8 cellular contexts compared by ENCODE assay signal in genomic region chr12:67271976-67272375, GRCh38. TPM values are rescaled to one million over a fixed set of nuclear protein-coding genes. Genes with fewer than 3 reads are reported as not detected.
DNase-seq lines count a peak whose midpoint lies in the region; ATAC-seq and TF ChIP-seq lines count a peak whose summit lies in the region.
"Had no signal": no experiment of that assay in that cellular context is flagged by ENCODE, and none has a peak within 500 bp of the region (broad histone marks: within the 10 kb centered on the region; RNA-seq: fewer than 3 reads in every experiment).

No MANE protein-coding gene starts in this region.

- no peaks in the 10 kb centered on the region for H3K27me3 ChIP-seq in DND-41 (ENCODE audit: insufficient read depth, low read length, poor library complexity)
- no peaks in the 10 kb centered on the region for H3K27me3 ChIP-seq in Karpas-422 (ENCODE audit: low read length)
- H3K27me3 ChIP-seq in neural progenitor cell: no peaks in the 10 kb centered on the region

- H3K4me2 ChIP-seq in DND-41 (ENCODE audit: insufficient read depth, low read length): peak overlapping the region; percentile 81
- peak overlapping the region; percentile 95 for H3K4me2 ChIP-seq in Karpas-422 (ENCODE audit: low read depth, low read length, poor library complexity, severe bottlenecking)
- peak overlapping the region; percentile 90 for H3K4me2 ChIP-seq in neural progenitor cell

- H3K79me2 ChIP-seq in DND-41 (ENCODE audit: insufficient read depth, low read length) (peaks cover 85% of the 10 kb centered on the region), Karpas-422 (ENCODE audit: low read length) (peaks cover 78% of the 10 kb centered on the region), neural progenitor cell (ENCODE audit: low read depth) (peaks cover 74% of the 10 kb centered on the region)

- H3F3A ChIP-seq in neural progenitor cell (ENCODE audit: low read depth): peaks cover 10% of the 10 kb centered on the region

- no peaks in the 10 kb centered on the region for H3K9me3 ChIP-seq in DND-41 (ENCODE audit: insufficient read depth, low read length, severe bottlenecking)
- H3K9me3 ChIP-seq in Karpas-422 (ENCODE audit: low read length): no peaks in the 10 kb centered on the region
- H3K9me3 ChIP-seq in neural progenitor cell (ENCODE audit: low read depth): no peaks in the 10 kb centered on the region

- H3K4me3 Mint-ChIP-seq in chondrocyte (ENCODE audit: unreplicated experiment) (no peak overlapping the region), neural progenitor cell (no peak overlapping the region)

- H3K9me3 Mint-ChIP-seq in chondrocyte (ENCODE audit: low read depth) (no peaks in the 10 kb centered on the region), neural progenitor cell (no peaks in the 10 kb centered on the region)

- H4K20me1 ChIP-seq in DND-41 (ENCODE audit: insufficient read depth, low read length) (peaks cover 68% of the 10 kb centered on the region), Karpas-422 (ENCODE audit: insufficient read depth, low read depth, low read length) (peaks cover 39% of the 10 kb centered on the region), neural progenitor cell (ENCODE audit: low read depth) (peaks cover 72% of the 10 kb centered on the region)

- H2AFZ ChIP-seq in DND-41 (ENCODE audit: low read depth, low read length) (no peak overlapping the region), Karpas-422 (ENCODE audit: low read length) (no peak overlapping the region), neural progenitor cell (replicated peaks) (no peak overlapping the region)

- no peaks in the 10 kb centered on the region for H3K36me3 Mint-ChIP-seq in chondrocyte (ENCODE audit: low read depth)
- peaks cover 23% of the 10 kb centered on the region for H3K36me3 Mint-ChIP-seq in neural progenitor cell

- H3K4me1 Mint-ChIP-seq in chondrocyte (ENCODE audit: low read depth) (peaks cover 67% of the 10 kb centered on the region), neural progenitor cell (peaks cover 21% of the 10 kb centered on the region)

- no peak for ATAC-seq in DND-41 (ENCODE audit: insufficient read depth, low read depth)
- ATAC-seq in activated CD4-positive, CD25-positive, alpha-beta regulatory T cell treated with anti-CD3 and anti-CD28 coated beads, Interleukin-2, amount 50 U/mL, for 24 hours: no peak

- H3K27ac Mint-ChIP-seq in chondrocyte (ENCODE audit: unreplicated experiment) (peak overlapping the region; percentile 100), neural progenitor cell (no peak overlapping the region)

- H3K4me1 ChIP-seq in DND-41 (ENCODE audit: insufficient read depth, low read length) (peaks cover 38% of the 10 kb centered on the region), Karpas-422 (ENCODE audit: low read length) (peaks cover 45% of the 10 kb centered on the region), neural progenitor cell (peaks cover 26% of the 10 kb centered on the region)

- H3K27ac ChIP-seq in DND-41 (ENCODE audit: low read length): no peak overlapping the region
- H3K27ac ChIP-seq in Karpas-422 (ENCODE audit: low read length): no peak overlapping the region
- H3K27ac ChIP-seq in neural progenitor cell: no peak overlapping the region

- TF ChIP-seq CTCF in DND-41 (IDR thresholded peaks at IDR 0.05; ENCODE audit: borderline replicate concordance, extremely low read depth, low read length, poor library complexity, severe bottlenecking) (no peak), chondrocyte (IDR thresholded peaks at IDR 0.05) (no peak), neural progenitor cell (IDR thresholded peaks at IDR 0.05) (no peak)

- H3K27me3 Mint-ChIP-seq in chondrocyte (ENCODE audit: low read depth): no peaks in the 10 kb centered on the region
- peaks cover 3% of the 10 kb centered on the region for H3K27me3 Mint-ChIP-seq in neural progenitor cell (ENCODE audit: insufficient read depth, low read depth)

- DNase-seq in DND-41 (no peak), Karpas-422 (no peak), chondrocyte (ENCODE audit: low spot score) (no peak), neural progenitor cell (ENCODE audit: low spot score) (no peak), NCI-H1105 (lab: John Stamatoyannopoulos, UW) (no peak), mesenteric fat pad (ENCODE audit: low spot score) (no peak)
- DNase-seq: SIG-M5 had no signal

- peak overlapping the region; percentile 98; the same call in 1 of the 2 replicates for H3K9ac ChIP-seq in DND-41 (ENCODE audit: low read depth, low read length)
- 0 out of 2 replicates have a peak overlapping the region, but pooled peaks have one; percentile 98 for H3K9ac ChIP-seq in Karpas-422 (ENCODE audit: low read length)
- no peak overlapping the region for H3K9ac ChIP-seq in neural progenitor cell

- H3K4me3 ChIP-seq in DND-41 (ENCODE audit: low read depth in 1 of 2, low read length in 2 of 2) (peak overlapping the region in 1 of 2 experiments; percentile 34; a peak in 1 of 4 replicates), Karpas-422 (ENCODE audit: low read length) (peak overlapping the region; percentile 96), neural progenitor cell (peak overlapping the region; percentile 91)

- H3K9me2 ChIP-seq in Karpas-422 (replicated peaks; ENCODE audit: insufficient read depth, low read length): no peaks in the 10 kb centered on the region

- H3K36me3 ChIP-seq in DND-41 (ENCODE audit: insufficient read depth, low read length) (peaks cover 33% of the 10 kb centered on the region), Karpas-422 (ENCODE audit: insufficient read depth, low read length) (peaks cover 30% of the 10 kb centered on the region), neural progenitor cell (no peaks in the 10 kb centered on the region)

RNA-seq across cellular contexts. Expression of gene CAND1, which starts 2.8 kb away (rescaled TPM):
- total RNA-seq in Karpas-422 (2014; rRNA removed; shearing (Covaris generic); ENCODE audit: low replicate concordance): 79.7 and 117 TPM in 2 replicates
- 164 to 189 TPM (median 166 TPM) in 3 replicates for total RNA-seq in chondrocyte
- 193 and 284 TPM in 2 replicates for total RNA-seq in neural progenitor cell (ENCODE audit: low replicate concordance)
- total RNA-seq in mesenteric fat pad: 93.5 TPM
